8 cellular contexts compared by ENCODE assay signal in genomic region chr10:110918633-110919348, GRCh38. TPM values are rescaled to one million over a fixed set of nuclear protein-coding genes. Genes with fewer than 3 reads are reported as not detected.
DNase-seq lines count a peak whose midpoint lies in the region; ATAC-seq and TF ChIP-seq lines count a peak whose summit lies in the region.

A gene with protein sequence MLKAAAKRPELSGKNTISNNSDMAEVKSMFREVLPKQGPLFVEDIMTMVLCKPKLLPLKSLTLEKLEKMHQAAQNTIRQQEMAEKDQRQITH (minus strand): TSS chr10:110919180. CDS start chr10:110918157, 1,023 bp downstream.

- in situ Hi-C loops in G401 (cut with HindIII; ENCODE audit: low sequenced_read_pairs) = no loop called here

- H3K4me3 Mint-ChIP-seq in activated naive CD8-positive, alpha-beta T cell treated with anti-CD3 and anti-CD28 coated beads, Interleukin-2, amount 50 U/mL, for 24 hours = peak within 1 kb of the TSS; percentile 88
- peak within 1 kb of the TSS; percentile 96 for H3K4me3 Mint-ChIP-seq in glutamatergic neuron (ENCODE audit: unreplicated experiment)

- H3K9me3 Mint-ChIP-seq in activated naive CD8-positive, alpha-beta T cell treated with anti-CD3 and anti-CD28 coated beads, Interleukin-2, amount 50 U/mL, for 24 hours = no peaks in the 10 kb centered on the region
- H3K9me3 Mint-ChIP-seq in glutamatergic neuron (ENCODE audit: unreplicated experiment) = peaks cover 7% of the 10 kb centered on the region

- H3K4me1 Mint-ChIP-seq in activated naive CD8-positive, alpha-beta T cell treated with anti-CD3 and anti-CD28 coated beads, Interleukin-2, amount 50 U/mL, for 24 hours = peaks cover 48% of the 10 kb centered on the region
- peaks cover 19% of the 10 kb centered on the region for H3K4me1 Mint-ChIP-seq in glutamatergic neuron (ENCODE audit: low read depth, unreplicated experiment)

- TF ChIP-seq CTCF in glutamatergic neuron (IDR thresholded peaks at IDR 0.05; ENCODE audit: partially characterized antibody, unreplicated experiment) = no peak

- peak; percentile 100 for DNase-seq in G401 (ENCODE audit: low spot score)
- DNase-seq in HUDEP-2 (lab: John Stamatoyannopoulos, UW; ENCODE audit: unreplicated experiment in 76 of 76) = peak in 70 of 76 experiments; percentile 21 to 100 (median 93)
- peak; percentile 100 for DNase-seq in OCI-M1 (lab: John Stamatoyannopoulos, UW)
- peak; percentile 92 for DNase-seq in activated naive CD8-positive, alpha-beta T cell treated with anti-CD3 and anti-CD28 coated beads, Interleukin-2, amount 50 U/mL, for 24 hours
- DNase-seq in glutamatergic neuron = peak; percentile 94
- DNase-seq in occipital lobe (lab: John Stamatoyannopoulos, UW) = peak; percentile 81
- no peak for DNase-seq in stimulated activated naive CD4-positive, alpha-beta T cell treated with Interleukin-2 at 50 U/mL for 16 hours (lab: John Stamatoyannopoulos, UW)

- ATAC-seq in GM21526 (IDR thresholded peaks at IDR 0.05; ENCODE audit: low FRiP score, unreplicated experiment) = peak; percentile 51
- ATAC-seq in activated naive CD8-positive, alpha-beta T cell treated with anti-CD3 and anti-CD28 coated beads, Interleukin-2, amount 50 U/mL, for 24 hours = peak; percentile 97

- peaks cover 13% of the 10 kb centered on the region for H3K36me3 Mint-ChIP-seq in activated naive CD8-positive, alpha-beta T cell treated with anti-CD3 and anti-CD28 coated beads, Interleukin-2, amount 50 U/mL, for 24 hours (ENCODE audit: low read depth)
- no peaks in the 10 kb centered on the region for H3K36me3 Mint-ChIP-seq in glutamatergic neuron (ENCODE audit: unreplicated experiment)

- no peaks in the 10 kb centered on the region for H3K27me3 Mint-ChIP-seq in activated naive CD8-positive, alpha-beta T cell treated with anti-CD3 and anti-CD28 coated beads, Interleukin-2, amount 50 U/mL, for 24 hours
- peaks cover 13% of the 10 kb centered on the region for H3K27me3 Mint-ChIP-seq in glutamatergic neuron (ENCODE audit: unreplicated experiment)

- peak within 1 kb of the TSS; percentile 99 for H3K27ac Mint-ChIP-seq in activated naive CD8-positive, alpha-beta T cell treated with anti-CD3 and anti-CD28 coated beads, Interleukin-2, amount 50 U/mL, for 24 hours
- peak within 1 kb of the TSS; percentile 96 for H3K27ac Mint-ChIP-seq in glutamatergic neuron (ENCODE audit: unreplicated experiment)

RNA-seq across cellular contexts. Expression of the gene that starts here (rescaled TPM):
- 18.7 and 20.5 TPM in 2 replicates for total RNA-seq in G401 (2014; rRNA removed; shearing (Covaris generic))
- total RNA-seq in glutamatergic neuron (ENCODE audit: unreplicated experiment) (39.1 TPM), occipital lobe (78.1 TPM)
